Comparison of ENCODE assay signal across 17 cellular contexts in the genomic region with DNA sequence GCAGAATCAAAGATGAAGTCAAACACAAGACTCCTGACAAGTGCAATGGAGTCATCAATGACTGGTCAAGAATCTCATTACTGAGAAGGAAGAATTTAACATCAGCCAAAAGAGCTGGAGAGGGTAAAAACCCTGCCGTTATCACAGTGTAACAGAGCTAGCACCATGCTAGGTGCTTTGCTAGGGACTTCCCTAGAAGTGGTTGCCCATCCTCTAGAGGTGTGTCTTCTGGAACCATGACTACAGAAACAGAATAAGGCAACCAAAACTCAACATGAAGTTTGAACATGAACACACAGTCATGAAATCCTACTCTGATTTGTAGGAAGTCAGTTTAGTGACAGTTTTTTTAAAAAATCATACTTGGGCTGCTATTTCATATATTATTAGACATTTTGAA. TPM values are rescaled to one million over a fixed set of nuclear protein-coding genes. Genes with fewer than 3 reads are reported as not detected.
DNase-seq lines count a peak whose midpoint lies in the region; ATAC-seq lines count a peak whose summit lies in the region.
"Had no signal": no experiment of that assay in that cellular context is flagged by ENCODE, and none has a peak within 500 bp of the region (broad histone marks: within the 10 kb centered on the region; RNA-seq: fewer than 3 reads in every experiment).

No MANE protein-coding gene starts in this region.

- no peaks in the 10 kb centered on the region for H3K27me3 Mint-ChIP-seq in activated CD4-positive, alpha-beta T cell treated with anti-CD3 and anti-CD28 coated beads for 36 hours
- no peaks in the 10 kb centered on the region for H3K27me3 Mint-ChIP-seq in activated T-helper 17 cell treated with anti-CD3 and anti-CD28 coated beads, Interleukin-2, amount 50 U/mL, for 72 hours

- POLR2A ChIA-PET in activated CD4-positive, alpha-beta T cell treated with anti-CD3 and anti-CD28 coated beads for 36 hours (lab: Charles Lee) = no interaction called here

- DNase-seq in activated CD4-positive, alpha-beta T cell treated with anti-CD3 and anti-CD28 coated beads for 36 hours = no peak
- DNase-seq in activated CD4-positive, alpha-beta T cell treated with anti-CD3 and anti-CD28 coated beads for 1 hour = no peak
- no peak for DNase-seq in NCI-H345 (lab: John Stamatoyannopoulos, UW)
- DNase-seq in COR-L47 (lab: John Stamatoyannopoulos, UW) = no peak
- DNase-seq: Caco-2; CD8-positive, alpha-beta T cell; DND-41; GDM1; HCEC 1CT; HFFc6 had no signal

- intact Hi-C loops in activated CD4-positive, alpha-beta T cell treated with anti-CD3 and anti-CD28 coated beads for 36 hours (cut with DNase I, micrococcal nuclease) = loop anchor here in 1 of 2 experiments (10.0 kb wide), 1 partner anchor 225 kb away; no protein-coding TSS in a partner anchor

- peak; percentile 58 for ATAC-seq in activated CD4-positive, alpha-beta T cell treated with anti-CD3 and anti-CD28 coated beads for 36 hours
- ATAC-seq in GM18868 (IDR thresholded peaks at IDR 0.05; ENCODE audit: unreplicated experiment) = peak; percentile 83
- peak; percentile 76 for ATAC-seq in HG02870 (IDR thresholded peaks at IDR 0.05; ENCODE audit: unreplicated experiment)
- ATAC-seq in activated T-helper 17 cell treated with anti-CD3 and anti-CD28 coated beads, Interleukin-2, amount 50 U/mL, for 72 hours (replicated peaks) = peak; percentile 42
- no peak for ATAC-seq in GM21447 (IDR thresholded peaks at IDR 0.05; ENCODE audit: unreplicated experiment)
- ATAC-seq: CD8-positive, alpha-beta T cell had no signal

- H3K4me1 Mint-ChIP-seq in activated CD4-positive, alpha-beta T cell treated with anti-CD3 and anti-CD28 coated beads for 36 hours = peaks cover 5% of the 10 kb centered on the region
- H3K4me1 Mint-ChIP-seq in activated T-helper 17 cell treated with anti-CD3 and anti-CD28 coated beads, Interleukin-2, amount 50 U/mL, for 72 hours = peaks cover 2% of the 10 kb centered on the region

- no peak overlapping the region for H3K27ac Mint-ChIP-seq in activated CD4-positive, alpha-beta T cell treated with anti-CD3 and anti-CD28 coated beads for 36 hours
- no peak overlapping the region for H3K27ac Mint-ChIP-seq in activated T-helper 17 cell treated with anti-CD3 and anti-CD28 coated beads, Interleukin-2, amount 50 U/mL, for 72 hours
- H3K27ac Mint-ChIP-seq: CD14-positive monocyte; CD8-positive, alpha-beta T cell; HFFc6 had no signal

- no peaks in the 10 kb centered on the region for H3K36me3 Mint-ChIP-seq in activated CD4-positive, alpha-beta T cell treated with anti-CD3 and anti-CD28 coated beads for 36 hours (ENCODE audit: low read depth)
- no peaks in the 10 kb centered on the region for H3K36me3 Mint-ChIP-seq in activated T-helper 17 cell treated with anti-CD3 and anti-CD28 coated beads, Interleukin-2, amount 50 U/mL, for 72 hours (ENCODE audit: low read depth)
- H3K36me3 Mint-ChIP-seq: CD14-positive monocyte; CD8-positive, alpha-beta T cell had no signal

- CTCF ChIA-PET in activated CD4-positive, alpha-beta T cell treated with anti-CD3 and anti-CD28 coated beads for 36 hours (lab: Charles Lee) = interaction anchor here (0.8 kb wide), 1 partner anchor 114 kb away, joined by 3 read pairs; no protein-coding TSS in a partner anchor

- no peak overlapping the region for H3K4me3 Mint-ChIP-seq in activated CD4-positive, alpha-beta T cell treated with anti-CD3 and anti-CD28 coated beads for 36 hours
- H3K4me3 Mint-ChIP-seq in activated T-helper 17 cell treated with anti-CD3 and anti-CD28 coated beads, Interleukin-2, amount 50 U/mL, for 72 hours = no peak overlapping the region
- H3K4me3 Mint-ChIP-seq: CD14-positive monocyte; CD8-positive, alpha-beta T cell; HFFc6 had no signal

- no peaks in the 10 kb centered on the region for H3K9me3 Mint-ChIP-seq in activated CD4-positive, alpha-beta T cell treated with anti-CD3 and anti-CD28 coated beads for 36 hours (ENCODE audit: low read depth)
- H3K9me3 Mint-ChIP-seq in activated T-helper 17 cell treated with anti-CD3 and anti-CD28 coated beads, Interleukin-2, amount 50 U/mL, for 72 hours = no peaks in the 10 kb centered on the region
- H3K9me3 Mint-ChIP-seq: CD14-positive monocyte; CD8-positive, alpha-beta T cell; HFFc6 had no signal

RNA-seq across cellular contexts. Expression of gene ACAD11, which starts 9.5 kb away (rescaled TPM):
- total RNA-seq in activated CD4-positive, alpha-beta T cell treated with anti-CD3 and anti-CD28 coated beads for 36 hours = 10 to 100 TPM; 16.1 to 16.9 TPM
- 10 to 100 TPM; 10.7 to 20.2 TPM for total RNA-seq in activated T-helper 17 cell treated with anti-CD3 and anti-CD28 coated beads, Interleukin-2, amount 50 U/mL, for 72 hours

RNA-seq across cellular contexts. Expression of gene UBA5, which starts 10.0 kb away (rescaled TPM):
- 10 to 100 TPM; 69.7 to 85.1 TPM for total RNA-seq in activated CD4-positive, alpha-beta T cell treated with anti-CD3 and anti-CD28 coated beads for 36 hours
- total RNA-seq in activated T-helper 17 cell treated with anti-CD3 and anti-CD28 coated beads, Interleukin-2, amount 50 U/mL, for 72 hours = 10 to 100 TPM; 41.8 to 61.6 TPM

RNA-seq across cellular contexts. Expression of gene ACKR4, which starts 53.1 kb away (rescaled TPM):
- under 1 TPM; 0.09 TPM for total RNA-seq in activated CD4-positive, alpha-beta T cell treated with anti-CD3 and anti-CD28 coated beads for 36 hours
- under 1 TPM in 1 of 2 donors, not detected in 1; 0.21 TPM for total RNA-seq in activated T-helper 17 cell treated with anti-CD3 and anti-CD28 coated beads, Interleukin-2, amount 50 U/mL, for 72 hours
- total RNA-seq: A673, Caco-2, H1 had no signal
